12 cellular contexts compared by ENCODE assay signal in genomic region chr4:4855293-4856070, GRCh38. TPM values are rescaled to one million over a fixed set of nuclear protein-coding genes. Genes with fewer than 3 reads are reported as not detected.
DNase-seq lines count a peak whose midpoint lies in the region; ATAC-seq, FAIRE-seq and TF ChIP-seq lines count a peak whose summit lies in the region.
"Had no signal": no experiment of that assay in that cellular context is flagged by ENCODE, and none has a peak within 500 bp of the region (broad histone marks: within the 10 kb centered on the region; RNA-seq: fewer than 3 reads in every experiment).

No MANE protein-coding gene starts in this region.

- peak in 2 of 3 experiments; percentile 44 to 59 for DNase-seq in NCI-H1417 (lab: John Stamatoyannopoulos, UW)
- no peak for DNase-seq in NCI-H1417 treated with DMSO at 0.1 percent for 48 hours (lab: John Stamatoyannopoulos, UW)
- DNase-seq in Calu3: no peak
- no peak for DNase-seq in GM12878 (ENCODE audit: low read depth, low spot score)
- DNase-seq in naive thymus-derived CD8-positive, alpha-beta T cell: peak in 1 of 10 donors; percentile 16
- DNase-seq in HPDE6-E6E7 (ENCODE audit: extremely low spot score): no peak
- no peak for DNase-seq in cerebellar nuclear complex (lab: John Stamatoyannopoulos, UW)
- DNase-seq in NCI-H187 treated with DMSO at 0.1 percent for 48 hours (lab: John Stamatoyannopoulos, UW): no peak
- DNase-seq: 8988T; NCI-H1694 treated with DMSO at 0.1 percent for 48 hours; stimulated activated CD4-positive, alpha-beta T cell treated with anti-CD3 and anti-CD28 coated beads, Interleukin-4, amount 100 ng/mL, for 4 hours had no signal

- 37% methylated on average over 29 of the region's 34 CpGs for WGBS in GM12878 (ENCODE audit: insufficient coverage, insufficient replicate concordance, low lambda C conversion rate, missing lambda C conversion rate)

- intact Hi-C loops in Calu3 (cut with micrococcal nuclease; ENCODE audit: unreplicated experiment) (no loop called here), GM12878 (cut with micrococcal nuclease; ENCODE audit: unreplicated experiment) (no loop called here)

- no peaks in the 10 kb centered on the region for H3K79me2 ChIP-seq in GM12878 (ENCODE audit: control insufficient read depth, insufficient read depth, low read length)

- H3K36me3 Mint-ChIP-seq in Calu3 (ENCODE audit: insufficient read depth, unreplicated experiment): no peaks in the 10 kb centered on the region
- peaks cover 0 to 6% (median 5%) of the 10 kb centered on the region in 3 donors for H3K36me3 Mint-ChIP-seq in naive thymus-derived CD8-positive, alpha-beta T cell

- H3K4me1 Mint-ChIP-seq in Calu3 (ENCODE audit: low read depth, unreplicated experiment): peaks cover 12% of the 10 kb centered on the region
- H3K4me1 Mint-ChIP-seq in naive thymus-derived CD8-positive, alpha-beta T cell: peaks cover 23 to 54% (median 44%) of the 10 kb centered on the region in 4 donors

- TF ChIP-seq POLR2A in GM12878 (IDR thresholded peaks at IDR 0.05; ENCODE audit: low read depth, low read length): no peak

- no TSS peak for BruUV-seq in Calu3 (replicated peaks; lab: Mats Ljungman, UMichigan)
- BruUV-seq in GM12878 (replicated peaks; lab: Mats Ljungman, UMichigan): no TSS peak

- TF ChIP-seq CTCF in Calu3 (IDR thresholded peaks at IDR 0.05; ENCODE audit: unreplicated experiment) (no peak), GM12878 (IDR thresholded peaks at IDR 0.05 in 2 of 3, conservative IDR thresholded peaks at IDR 0.05 in 1 of 3; ENCODE audit: control insufficient read depth in 2 of 3, extremely low read depth in 1 of 3, insufficient read depth in 1 of 3, low read depth in 3 of 3, low read length in 3 of 3) (no peak)

- H3K9me3 Mint-ChIP-seq in Calu3 (ENCODE audit: low read depth, unreplicated experiment): no peaks in the 10 kb centered on the region
- peaks cover 0 to 22% (median 0%) of the 10 kb centered on the region in 9 donors for H3K9me3 Mint-ChIP-seq in naive thymus-derived CD8-positive, alpha-beta T cell

- H3K27ac ChIP-seq in GM12878 (ENCODE audit: control insufficient read depth, insufficient read depth): no peak overlapping the region

- H3K36me3 ChIP-seq in GM12878 (ENCODE audit: control insufficient read depth in 2 of 2, insufficient read depth in 2 of 2, low read length in 1 of 2): no peaks in the 10 kb centered on the region

- peaks cover 4% of the 10 kb centered on the region; the same call in 2 of the 3 replicates for H3K9me3 ChIP-seq in GM12878 (replicated peaks; ENCODE audit: control insufficient read depth, insufficient read depth, low read length)

- H3K9ac ChIP-seq in GM12878 (ENCODE audit: control insufficient read depth, insufficient read depth, low read length): no peak overlapping the region

- no peaks in the 10 kb centered on the region; the same call in 1 of the 2 replicates for H3K4me1 ChIP-seq in GM12878 (ENCODE audit: control insufficient read depth, insufficient read depth, low read length)

- CTCF ChIA-PET in Calu3 (lab: Charles Lee): no interaction called here
- CTCF ChIA-PET in GM12878 (lab: Yijun Ruan, JAX): interaction anchor here (1.0 kb wide), 1 partner anchor 94 kb away, joined by 3 read pairs; no protein-coding TSS in a partner anchor

- no peak for ATAC-seq in GM12878
- ATAC-seq in naive thymus-derived CD8-positive, alpha-beta T cell: no peak

- H3K27me3 ChIP-seq in GM12878 (replicated peaks in 1 of 2; ENCODE audit: control insufficient read depth in 2 of 2, insufficient read depth in 2 of 2, low read length in 1 of 2): peaks cover 10 to 27% of the 10 kb centered on the region in 2 experiments

- no peak overlapping the region for H3K4me3 ChIP-seq in GM12878

- H3K4me2 ChIP-seq in GM12878 (ENCODE audit: control insufficient read depth, insufficient read depth): no peak overlapping the region

- H3K4me3 Mint-ChIP-seq in Calu3 (ENCODE audit: low read depth, unreplicated experiment): peak overlapping the region; percentile 73
- peak overlapping the region in 9 of 10 donors; percentile 12 to 81 (median 62) for H3K4me3 Mint-ChIP-seq in naive thymus-derived CD8-positive, alpha-beta T cell

- H2AFZ ChIP-seq in GM12878 (ENCODE audit: control insufficient read depth, low read depth, low read length): no peak overlapping the region

- peaks cover 64% of the 10 kb centered on the region for H3K27me3 Mint-ChIP-seq in Calu3 (ENCODE audit: unreplicated experiment)
- peaks cover 29 to 86% (median 56%) of the 10 kb centered on the region in 5 donors for H3K27me3 Mint-ChIP-seq in naive thymus-derived CD8-positive, alpha-beta T cell

- TF ChIP-seq RAD21 in GM12878 (IDR thresholded peaks at IDR 0.05; ENCODE audit: insufficient read depth, low read depth, low read length): no peak

- no peak overlapping the region for H3K27ac Mint-ChIP-seq in Calu3 (ENCODE audit: unreplicated experiment)
- H3K27ac Mint-ChIP-seq in naive thymus-derived CD8-positive, alpha-beta T cell: no peak overlapping the region

- in situ Hi-C loops in GM12878 (cut with MboI): no loop called here

- RAD21 ChIA-PET in GM12878 (lab: Charles Lee; ENCODE audit: unreplicated experiment): no interaction called here

- H4K20me1 ChIP-seq in GM12878 (ENCODE audit: control insufficient read depth, insufficient read depth): no peaks in the 10 kb centered on the region

- SMC1A ChIA-PET in GM12878 (lab: Charles Lee; ENCODE audit: uncharacterized antibody, unreplicated experiment): no interaction called here

- POLR2A ChIA-PET in GM12878 (lab: Charles Lee): no interaction called here
- POLR2A ChIA-PET in naive thymus-derived CD8-positive, alpha-beta T cell (lab: Charles Lee): no interaction called here

- FAIRE-seq in GM12878 (lab: Jason Lieb, UNC): no peak

- TF ChIP-seq EP300 in GM12878 (IDR thresholded peaks at IDR 0.05; ENCODE audit: borderline replicate concordance in 1 of 2, control insufficient read depth in 1 of 2, low read depth in 2 of 2, low read length in 2 of 2): no peak

TF ChIP-seq in GM12878, 131 proteins besides CTCF, POLR2A, EP300 and RAD21:
- TF ChIP-seq SUZ12 (IDR thresholded peaks at IDR 0.05; ENCODE audit: unreplicated experiment) (peak; percentile 18), SIX5 (IDR thresholded peaks at IDR 0.05; ENCODE audit: low read depth, low read length, severe bottlenecking) (no peak)

RNA-seq across cellular contexts. Expression of gene MSX1, which starts 4.0 kb away (rescaled TPM):
- total RNA-seq in Calu3 (2022) (1.6 and 2.0 TPM in 2 replicates), GM12878 (2014; rRNA removed) (0.28 TPM in 1 of 2 replicates, not detected in the other), GM12878 (2014; rRNA removed; fragmentation: Illumina TruSeq; extraction: Trizol) (not detected in 2 replicates), GM12878 (2021) (0.18 and 0.24 TPM in 2 replicates)
- total RNA-seq in GM12878 (2013; cell fraction: nucleolus; rRNA removed): 1.4 and 2.2 TPM in 2 replicates
- polyA plus RNA-seq in GM12878 (2011; ENCODE audit: low read depth): not detected
- polyA plus RNA-seq in GM12878 (2011; rRNA removed) (0.22 and 0.56 TPM in 2 replicates), GM12878 (2014; fragmentation: Illumina TruSeq; extraction: Trizol) (0.22 TPM in 1 of 2 replicates, not detected in the other), GM12878 (2014; fragmentation: Nextera tagmentation; extraction: Ambion mirVana) (under 1 TPM; 0.04 to 0.08 TPM), GM12878 (2014; rRNA removed) (0.13 and 0.16 TPM in 2 replicates), GM12878 (2016; fragmentation: Nextera tagmentation; extraction: Ambion mirVana) (under 1 TPM in 1 of 2 experiments, not detected in 1; 0.12 TPM)
- 0.42 and 0.51 TPM in 2 replicates for polyA plus RNA-seq in GM12878 (2011; cell fraction: cytosol; rRNA removed)
- 1.2 and 1.3 TPM in 2 replicates for polyA plus RNA-seq in GM12878 (2011; cell fraction: nucleus; rRNA removed)
- 0.15 and 0.60 TPM in 2 replicates for polyA plus RNA-seq in GM12878 (2012)
- not detected in 2 replicates for polyA minus RNA-seq in GM12878 (2011; rRNA and poly(A)+ RNA removed)
- 1.0 TPM in 1 of 2 replicates, not detected in the other for polyA minus RNA-seq in GM12878 (2011; cell fraction: cytosol; rRNA and poly(A)+ RNA removed)
- polyA minus RNA-seq in GM12878 (2011; cell fraction: nucleus; rRNA and poly(A)+ RNA removed): 0.12 TPM in 1 of 2 replicates, not detected in the other
- not detected for total RNA-seq in naive thymus-derived CD8-positive, alpha-beta T cell
- polyA plus RNA-seq in naive thymus-derived CD8-positive, alpha-beta T cell: not detected
- total RNA-seq: T-helper 2 cell treated with Interferon-gamma antibody and Interleukin-4, amounts not matched to agents 100 ng/mL and 5 ng/mL, for 36 hours had no signal

Comparison
In these comparisons a context has a peak if more than half of its experiments do, and no peak if none do; other contexts are left out.
1. DNase-seq: peak in NCI-H1417 (2 of 3); none in NCI-H1417 treated with DMSO at 0.1 percent for 48 hours (single experiment), Calu3 (single experiment), GM12878 (single experiment), HPDE6-E6E7 (single experiment), cerebellar nuclear complex (0 of 2) and NCI-H187 treated with DMSO at 0.1 percent for 48 hours (single experiment).